ENCODE assay signal across 25 cellular contexts in genomic region chr19:27773318-27774094, GRCh38.
"Had no signal": no experiment of that assay in that cellular context is flagged by ENCODE, and none has a peak within 500 bp of the region (broad histone marks: within the 10 kb centered on the region; RNA-seq: fewer than 3 reads in every experiment).

No MANE protein-coding gene starts in this region.

- H3K4me1 ChIP-seq: adrenal gland, SJCRH30 had no signal

- DNase-seq: activated CD4-positive, alpha-beta memory T cell treated with anti-CD3 and anti-CD28 coated beads, Interleukin-2, amount 10 ng/mL, durations not matched to agents 7 days and 5 days; activated CD4-positive, alpha-beta T cell treated with anti-CD3 and anti-CD28 coated beads for 1 hour; activated CD4-positive, CD25-positive, alpha-beta regulatory T cell; activated CD8-positive, alpha-beta memory T cell treated with anti-CD3 and anti-CD28 coated beads for 24 hours; activated CD8-positive, alpha-beta memory T cell treated with anti-CD3 and anti-CD28 coated beads, Interleukin-2, amount 10 ng/mL, durations not matched to agents 7 days and 5 days; activated gamma-delta T cell treated with Interleukin-2 at 50 U/mL for 16 hours; activated naive CD4-positive, alpha-beta T cell treated with anti-CD3 and anti-CD28 coated beads for 36 hours; activated T-cell treated with anti-CD3 and anti-CD28 coated beads, Interleukin-2, amount 50 U/mL, for 1 hour; brain microvascular endothelial cell; central memory CD4-positive, alpha-beta T cell; MG63; NCI-H1048; NCI-H1105 treated with DMSO at 0.1 percent for 48 hours; NCI-H1436; NCI-H1694; NCI-H1930; NCI-H2081 treated with DMSO at 0.1 percent for 48 hours; NCI-H226; NCI-H524 treated with DMSO at 0.1 percent for 48 hours; T1000 had no signal

- H3K4me3 ChIP-seq: adrenal gland, K562, MG63, SJCRH30, SK-N-MC had no signal

- H3K27ac ChIP-seq: adrenal gland, brain microvascular endothelial cell, SJCRH30, SK-N-MC, WERI-Rb-1 had no signal

- H3K9me3 ChIP-seq: adrenal gland had no signal

- H3K36me3 ChIP-seq: adrenal gland had no signal

- H3K27me3 ChIP-seq: adrenal gland, brain microvascular endothelial cell, MG63, SJCRH30 had no signal
